In the genomic region with DNA sequence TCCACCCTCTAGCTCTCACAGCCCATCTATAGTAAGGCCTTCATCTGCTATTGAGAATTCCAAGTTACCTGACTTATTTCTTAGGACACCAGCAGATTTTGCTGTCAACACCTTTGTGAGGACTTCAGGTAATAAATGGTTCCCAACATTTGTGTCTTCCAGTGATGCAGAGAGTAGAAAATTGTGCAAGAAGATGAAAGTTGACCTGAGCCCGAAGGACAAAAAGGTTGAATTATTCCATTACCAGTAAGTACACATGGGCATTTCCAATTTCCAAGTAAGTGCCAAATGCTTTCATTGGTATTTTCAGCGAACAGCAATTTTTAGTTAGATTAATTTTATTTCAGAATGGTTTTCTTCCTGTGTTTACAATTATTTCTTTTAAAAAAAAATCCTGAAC, we compare ENCODE assay signal across 16 cellular contexts. TPM values are rescaled to one million over a fixed set of nuclear protein-coding genes. Genes with fewer than 3 reads are reported as not detected.
DNase-seq lines count a peak whose midpoint lies in the region; TF ChIP-seq lines count a peak whose summit lies in the region.
"Had no signal": no experiment of that assay in that cellular context is flagged by ENCODE, and none has a peak within 500 bp of the region (broad histone marks: within the 10 kb centered on the region; RNA-seq: fewer than 3 reads in every experiment).

No MANE protein-coding gene starts in this region.

- no peak overlapping the region for H3K9ac ChIP-seq in parathyroid adenoma
- H3K9ac ChIP-seq in mesenchymal stem cell (ENCODE audit: low read length): no peak overlapping the region
- H3K9ac ChIP-seq: BLaER1 had no signal

- no peak for TF ChIP-seq CTCF in WERI-Rb-1 (IDR thresholded peaks at IDR 0.05; ENCODE audit: low read depth, low read length)
- no peak for TF ChIP-seq CTCF in hepatocyte (IDR thresholded peaks at IDR 0.05; ENCODE audit: poor library complexity)
- no peak for TF ChIP-seq CTCF in parathyroid adenoma (IDR thresholded peaks at IDR 0.05)

- peak overlapping the region; percentile 59 for H3K27ac ChIP-seq in WERI-Rb-1
- peak overlapping the region; percentile 1 for H3K27ac ChIP-seq in hepatocyte
- peak overlapping the region; percentile 59 for H3K27ac ChIP-seq in parathyroid adenoma
- H3K27ac ChIP-seq in mesenchymal stem cell (ENCODE audit: low read length, poor library complexity, severe bottlenecking): no peak overlapping the region
- H3K27ac ChIP-seq: BLaER1, C4-2B had no signal

- H3K79me1 ChIP-seq in mesenchymal stem cell (replicated peaks; ENCODE audit: low read length, poor library complexity, severe bottlenecking): peaks cover 34% of the 10 kb centered on the region

- H2BK15ac ChIP-seq in mesenchymal stem cell (ENCODE audit: low read depth, poor library complexity, severe bottlenecking): no peak overlapping the region

- no peak overlapping the region for H3K4ac ChIP-seq in mesenchymal stem cell (ENCODE audit: low read depth in 1 of 2, low read length in 2 of 2)

- no peak overlapping the region for H4K91ac ChIP-seq in mesenchymal stem cell (ENCODE audit: low read length)

- peaks cover 11% of the 10 kb centered on the region for H3K4me1 ChIP-seq in hepatocyte (ENCODE audit: insufficient read depth)
- H3K4me1 ChIP-seq in parathyroid adenoma: peaks cover 16% of the 10 kb centered on the region
- H3K4me1 ChIP-seq in mesenchymal stem cell (ENCODE audit: control insufficient read depth, insufficient read depth, low read depth, low read length): peaks cover 19% of the 10 kb centered on the region
- H3K4me1 ChIP-seq: HAP-1 had no signal

- H2AFZ ChIP-seq in hepatocyte (no peak overlapping the region), parathyroid adenoma (peak overlapping the region; percentile 36), mesenchymal stem cell (ENCODE audit: low read depth, low read length) (no peak overlapping the region)

- no peaks in the 10 kb centered on the region for H3K27me3 ChIP-seq in WERI-Rb-1 (ENCODE audit: insufficient read depth, low read depth, severe bottlenecking)
- no peaks in the 10 kb centered on the region for H3K27me3 ChIP-seq in hepatocyte
- no peaks in the 10 kb centered on the region for H3K27me3 ChIP-seq in parathyroid adenoma (ENCODE audit: control insufficient read depth, insufficient read depth, low read length)
- H3K27me3 ChIP-seq in mesenchymal stem cell (ENCODE audit: control insufficient read depth in 1 of 2, insufficient read depth in 1 of 2, low read length in 2 of 2): no peaks in the 10 kb centered on the region

- H3K4me3 ChIP-seq in WERI-Rb-1 (ENCODE audit: low read depth, low read length) (no peak overlapping the region), hepatocyte (no peak overlapping the region), parathyroid adenoma (ENCODE audit: low read depth, low read length) (peak overlapping the region; percentile 32), mesenchymal stem cell (ENCODE audit: insufficient read depth in 1 of 2, low read depth in 1 of 2, low read length in 2 of 2) (no peak overlapping the region)
- H3K4me3 ChIP-seq: BLaER1, HAP-1 had no signal

- no peaks in the 10 kb centered on the region for H3K79me2 ChIP-seq in hepatocyte
- H3K79me2 ChIP-seq in parathyroid adenoma: no peaks in the 10 kb centered on the region

- H3K4me2 ChIP-seq in hepatocyte (no peak overlapping the region), parathyroid adenoma (ENCODE audit: low read length) (peak overlapping the region; percentile 32), mesenchymal stem cell (ENCODE audit: low read length, poor library complexity, severe bottlenecking) (no peak overlapping the region)
- H3K4me2 ChIP-seq: BLaER1 had no signal

- WGBS in hepatocyte (ENCODE audit: low lambda C conversion rate, missing lambda C conversion rate): 97% methylated on average over 2 of the region's 2 CpGs
- 100% methylated on average over 1 of the region's 2 CpGs for WGBS in mesenchymal stem cell

- no peak overlapping the region for H4K8ac ChIP-seq in mesenchymal stem cell (ENCODE audit: low read length)

- H3K9me2 ChIP-seq in hepatocyte (replicated peaks; ENCODE audit: insufficient read depth): no peaks in the 10 kb centered on the region

- H3K36me3 ChIP-seq in WERI-Rb-1: peaks cover 85% of the 10 kb centered on the region
- H3K36me3 ChIP-seq in hepatocyte (replicated peaks; ENCODE audit: insufficient read depth, low read depth): peaks cover 3% of the 10 kb centered on the region
- no peaks in the 10 kb centered on the region for H3K36me3 ChIP-seq in parathyroid adenoma (ENCODE audit: control insufficient read depth, insufficient read depth, low read length)
- H3K36me3 ChIP-seq in mesenchymal stem cell (ENCODE audit: control insufficient read depth in 1 of 2, insufficient read depth in 2 of 2, low read depth in 1 of 2, low read length in 2 of 2): peaks cover 57 to 83% of the 10 kb centered on the region in 2 experiments

- H2AK5ac ChIP-seq in mesenchymal stem cell (ENCODE audit: low read length, severe bottlenecking): no peak overlapping the region

- DNase-seq in WERI-Rb-1 (no peak), hepatocyte (ENCODE audit: low spot score) (no peak), NCI-H2196 (lab: John Stamatoyannopoulos, UW; ENCODE audit: unreplicated experiment) (no peak), mesenchymal stem cell (no peak), OCI-M1 (lab: John Stamatoyannopoulos, UW) (no peak)
- DNase-seq: Caco-2; CD4-positive, CD25-positive, alpha-beta regulatory T cell; CD8-positive, alpha-beta T cell; DMS153; DND-41; GOT3; HFFc6 had no signal

- no peak overlapping the region for H2BK120ac ChIP-seq in mesenchymal stem cell (ENCODE audit: low read depth, low read length)

- H3K9me3 ChIP-seq in WERI-Rb-1 (ENCODE audit: severe bottlenecking) (no peaks in the 10 kb centered on the region), hepatocyte (ENCODE audit: low read depth) (no peaks in the 10 kb centered on the region), parathyroid adenoma (ENCODE audit: control insufficient read depth, low read length) (no peaks in the 10 kb centered on the region), mesenchymal stem cell (ENCODE audit: control insufficient read depth, low read length) (no peaks in the 10 kb centered on the region)
- H3K9me3 ChIP-seq: BLaER1, Caco-2, HAP-1 had no signal

- no peak overlapping the region for H3K14ac ChIP-seq in mesenchymal stem cell (ENCODE audit: low read length in 2 of 2)

- H4K20me1 ChIP-seq in hepatocyte (ENCODE audit: insufficient read depth, poor library complexity, severe bottlenecking): peaks cover 3% of the 10 kb centered on the region

- no peak overlapping the region for H3K23ac ChIP-seq in mesenchymal stem cell (ENCODE audit: low read length in 2 of 2)

- no peak overlapping the region for H3K18ac ChIP-seq in mesenchymal stem cell (ENCODE audit: low read depth in 1 of 2, low read length in 2 of 2)

- H2BK5ac ChIP-seq in mesenchymal stem cell (ENCODE audit: low read depth, low read length, poor library complexity, severe bottlenecking): no peak overlapping the region

- H2BK12ac ChIP-seq in mesenchymal stem cell (ENCODE audit: low read length in 2 of 2): no peak overlapping the region

RNA-seq across cellular contexts. Expression of a gene that starts 35.4 kb away (rescaled TPM):
- total RNA-seq in hepatocyte: 71.8 and 82.0 TPM in 2 replicates
- 88.4 and 97.3 TPM in 2 replicates for polyA plus RNA-seq in hepatocyte
- polyA plus RNA-seq in mesenchymal stem cell (2013, experiment 1 of 2): 99.5 TPM
- polyA plus RNA-seq in mesenchymal stem cell (2013, experiment 2 of 2): 101 TPM
